Comparison of ENCODE assay signal across 21 cellular contexts in the genomic region with DNA sequence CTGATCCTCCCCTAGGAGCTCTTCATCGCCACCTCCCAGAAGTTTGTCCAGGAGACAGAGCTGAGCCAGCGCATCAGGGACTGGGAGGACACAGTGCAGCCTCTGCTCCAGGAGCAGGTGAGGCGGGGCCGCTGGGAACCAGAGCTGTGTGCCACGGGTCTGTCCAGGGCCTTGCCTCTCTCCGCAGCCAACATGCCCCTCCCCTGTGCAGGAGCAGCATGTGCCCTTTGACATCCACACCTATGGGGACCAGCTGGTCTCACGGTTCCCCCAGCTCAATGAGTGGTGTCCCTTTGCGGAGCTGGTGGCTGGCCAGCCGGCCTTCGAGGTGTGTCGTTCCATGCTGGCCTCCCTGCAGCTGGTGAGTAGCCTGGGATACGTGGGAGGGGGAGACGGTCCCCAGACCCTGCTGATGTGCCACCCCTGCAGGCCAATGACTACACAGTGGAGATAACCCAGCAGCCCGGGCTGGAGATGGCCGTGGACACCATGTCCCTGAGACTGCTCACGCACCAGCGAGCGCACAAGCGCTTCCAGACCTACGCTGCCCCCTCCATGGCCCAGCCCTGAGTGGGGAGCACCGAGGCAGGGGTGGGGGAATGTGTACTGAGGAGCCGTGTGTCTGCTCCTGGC. TPM values are rescaled to one million over a fixed set of nuclear protein-coding genes. Genes with fewer than 3 reads are reported as not detected.
A peak's percentile ranks its signal among the peaks of the same experiment; 100 is the strongest.
DNase-seq lines count a peak whose midpoint lies in the region; ATAC-seq, FAIRE-seq and TF ChIP-seq lines count a peak whose summit lies in the region.
"Had no signal": no experiment of that assay in that cellular context is flagged by ENCODE, and none has a peak within 500 bp of the region (broad histone marks: within the 10 kb centered on the region; RNA-seq: fewer than 3 reads in every experiment).

No MANE protein-coding gene starts in this region.

- POLR2A ChIA-PET in naive thymus-derived CD8-positive, alpha-beta T cell (lab: Charles Lee): interaction anchor here (1.2 to 5.6 kb wide), 5 partner anchors 15 to 180 kb away, joined by 3 to 128 read pairs (median 3); a partner anchor contains a TSS
- POLR2A ChIA-PET in HEK293T (lab: Yijun Ruan, JAX): interaction anchor here (1.0 to 7.1 kb wide), 2 partner anchors 14 to 50 kb away, joined by 3 to 193 read pairs; a partner anchor contains a TSS

- no peak for TF ChIP-seq POLR2A in GM12891 (IDR thresholded peaks at IDR 0.05; ENCODE audit: low read depth, low read length)

- H3K4me3 Mint-ChIP-seq in activated CD4-positive, alpha-beta T cell treated with anti-CD3 and anti-CD28 coated beads, Interleukin-2, amount 10 ng/mL, durations not matched to agents 24 days and 14 days: peak overlapping the region; percentile 43
- peak overlapping the region; percentile 45 for H3K4me3 Mint-ChIP-seq in activated T-helper 1 cell treated with anti-CD3 and anti-CD28 coated beads, Interleukin-12 subunit alpha, Interleukin-12 subunit beta, Interleukin-2, Interleukin-4 antibody, amounts not matched to agents 30 ng/mL and 10 ng/mL and 1 ng/mL, durations not matched to agents 14 hours and 24 hours and 36 hours
- H3K4me3 Mint-ChIP-seq in naive thymus-derived CD8-positive, alpha-beta T cell: peak overlapping the region in 6 of 10 donors; percentile 22 to 58 (median 44)

- peaks cover 38% of the 10 kb centered on the region for H3K36me3 Mint-ChIP-seq in activated CD4-positive, alpha-beta T cell treated with anti-CD3 and anti-CD28 coated beads, Interleukin-2, amount 10 ng/mL, durations not matched to agents 24 days and 14 days (ENCODE audit: low read depth)
- H3K36me3 Mint-ChIP-seq in activated T-helper 1 cell treated with anti-CD3 and anti-CD28 coated beads, Interleukin-12 subunit alpha, Interleukin-12 subunit beta, Interleukin-2, Interleukin-4 antibody, amounts not matched to agents 30 ng/mL and 10 ng/mL and 1 ng/mL, durations not matched to agents 14 hours and 24 hours and 36 hours (ENCODE audit: low read depth): peaks cover 15% of the 10 kb centered on the region
- H3K36me3 Mint-ChIP-seq in naive thymus-derived CD8-positive, alpha-beta T cell: peaks cover 0 to 24% (median 1%) of the 10 kb centered on the region in 3 donors

- intact Hi-C loops in activated CD4-positive, alpha-beta T cell treated with anti-CD3 and anti-CD28 coated beads, Interleukin-2, amount 10 ng/mL, durations not matched to agents 24 days and 14 days (cut with micrococcal nuclease): no loop called here
- intact Hi-C loops in activated T-helper 1 cell treated with anti-CD3 and anti-CD28 coated beads, Interleukin-12 subunit alpha, Interleukin-12 subunit beta, Interleukin-2, Interleukin-4 antibody, amounts not matched to agents 30 ng/mL and 10 ng/mL and 1 ng/mL, durations not matched to agents 14 hours and 24 hours and 36 hours (cut with micrococcal nuclease): no loop called here

- no peak for FAIRE-seq in GM12891 (lab: Jason Lieb, UNC)
- FAIRE-seq: A204.1 had no signal

- H3K27ac Mint-ChIP-seq in activated CD4-positive, alpha-beta T cell treated with anti-CD3 and anti-CD28 coated beads, Interleukin-2, amount 10 ng/mL, durations not matched to agents 24 days and 14 days: no peak overlapping the region
- H3K27ac Mint-ChIP-seq in activated T-helper 1 cell treated with anti-CD3 and anti-CD28 coated beads, Interleukin-12 subunit alpha, Interleukin-12 subunit beta, Interleukin-2, Interleukin-4 antibody, amounts not matched to agents 30 ng/mL and 10 ng/mL and 1 ng/mL, durations not matched to agents 14 hours and 24 hours and 36 hours: no peak overlapping the region
- no peak overlapping the region for H3K27ac Mint-ChIP-seq in naive thymus-derived CD8-positive, alpha-beta T cell
- H3K27ac Mint-ChIP-seq: H9 had no signal

- H3K9me3 Mint-ChIP-seq in activated CD4-positive, alpha-beta T cell treated with anti-CD3 and anti-CD28 coated beads, Interleukin-2, amount 10 ng/mL, durations not matched to agents 24 days and 14 days: no peaks in the 10 kb centered on the region
- no peaks in the 10 kb centered on the region for H3K9me3 Mint-ChIP-seq in activated T-helper 1 cell treated with anti-CD3 and anti-CD28 coated beads, Interleukin-12 subunit alpha, Interleukin-12 subunit beta, Interleukin-2, Interleukin-4 antibody, amounts not matched to agents 30 ng/mL and 10 ng/mL and 1 ng/mL, durations not matched to agents 14 hours and 24 hours and 36 hours
- no peaks in the 10 kb centered on the region for H3K9me3 Mint-ChIP-seq in naive thymus-derived CD8-positive, alpha-beta T cell
- H3K9me3 Mint-ChIP-seq: H9 had no signal

- no peak for DNase-seq in activated CD4-positive, alpha-beta T cell treated with anti-CD3 and anti-CD28 coated beads, Interleukin-2, amount 10 ng/mL, durations not matched to agents 24 days and 14 days
- DNase-seq in activated CD4-positive, alpha-beta T cell treated with anti-CD3 and anti-CD28 coated beads for 4 hours: no peak
- no peak for DNase-seq in GM12891 (ENCODE audit: insufficient read length, low spot score)
- DNase-seq in activated T-helper 1 cell treated with anti-CD3 and anti-CD28 coated beads, Interleukin-12 subunit alpha, Interleukin-12 subunit beta, Interleukin-2, Interleukin-4 antibody, amounts not matched to agents 30 ng/mL and 10 ng/mL and 1 ng/mL, durations not matched to agents 14 hours and 24 hours and 36 hours (ENCODE audit: low spot score): no peak
- no peak for DNase-seq in naive thymus-derived CD8-positive, alpha-beta T cell
- DNase-seq in NCI-H1417 treated with DMSO at 0.1 percent for 48 hours (lab: John Stamatoyannopoulos, UW): no peak
- no peak for DNase-seq in GF-D8 (lab: John Stamatoyannopoulos, UW)
- DNase-seq in HEK293T (ENCODE audit: extremely low spot score): no peak
- DNase-seq: amygdala, cerebellar nuclear complex, H9, MG63, NCI-H2029, NCI-H69, retina, SW 1271 had no signal

- H3K27me3 Mint-ChIP-seq in activated CD4-positive, alpha-beta T cell treated with anti-CD3 and anti-CD28 coated beads, Interleukin-2, amount 10 ng/mL, durations not matched to agents 24 days and 14 days: no peaks in the 10 kb centered on the region
- no peaks in the 10 kb centered on the region for H3K27me3 Mint-ChIP-seq in activated T-helper 1 cell treated with anti-CD3 and anti-CD28 coated beads, Interleukin-12 subunit alpha, Interleukin-12 subunit beta, Interleukin-2, Interleukin-4 antibody, amounts not matched to agents 30 ng/mL and 10 ng/mL and 1 ng/mL, durations not matched to agents 14 hours and 24 hours and 36 hours (ENCODE audit: insufficient read depth)
- no peaks in the 10 kb centered on the region for H3K27me3 Mint-ChIP-seq in naive thymus-derived CD8-positive, alpha-beta T cell

- ATAC-seq in naive thymus-derived CD8-positive, alpha-beta T cell: no peak

- CTCF ChIA-PET in HEK293T (lab: Yijun Ruan, JAX): no interaction called here

- peaks cover 22% of the 10 kb centered on the region for H3K4me1 Mint-ChIP-seq in activated CD4-positive, alpha-beta T cell treated with anti-CD3 and anti-CD28 coated beads, Interleukin-2, amount 10 ng/mL, durations not matched to agents 24 days and 14 days
- H3K4me1 Mint-ChIP-seq in activated T-helper 1 cell treated with anti-CD3 and anti-CD28 coated beads, Interleukin-12 subunit alpha, Interleukin-12 subunit beta, Interleukin-2, Interleukin-4 antibody, amounts not matched to agents 30 ng/mL and 10 ng/mL and 1 ng/mL, durations not matched to agents 14 hours and 24 hours and 36 hours (ENCODE audit: low read depth): peaks cover 24% of the 10 kb centered on the region
- H3K4me1 Mint-ChIP-seq in naive thymus-derived CD8-positive, alpha-beta T cell: peaks cover 14 to 28% (median 22%) of the 10 kb centered on the region in 4 donors

RNA-seq across cellular contexts. Expression of a gene that starts 2.5 kb away (rescaled TPM):
- 5.3 and 11.2 TPM in 2 replicates for total RNA-seq in activated CD4-positive, alpha-beta T cell treated with anti-CD3 and anti-CD28 coated beads, Interleukin-2, amount 10 ng/mL, durations not matched to agents 24 days and 14 days
- 4.2 TPM for polyA plus RNA-seq in GM12891 (2012; ENCODE audit: low read depth, missing spikeins)
- 8.7 and 14.8 TPM in 2 replicates for total RNA-seq in activated T-helper 1 cell treated with anti-CD3 and anti-CD28 coated beads, Interleukin-12 subunit alpha, Interleukin-12 subunit beta, Interleukin-2, Interleukin-4 antibody, amounts not matched to agents 30 ng/mL and 10 ng/mL and 1 ng/mL, durations not matched to agents 14 hours and 24 hours and 36 hours
- 1 to 10 TPM in 1 of 2 experiments, not detected in 1; 2.7 TPM for total RNA-seq in naive thymus-derived CD8-positive, alpha-beta T cell
- polyA plus RNA-seq in naive thymus-derived CD8-positive, alpha-beta T cell: 1 to 10 TPM; 4.0 to 8.3 (median 6.8) TPM

RNA-seq across cellular contexts. Expression of a gene that starts 6.9 kb away (rescaled TPM):
- total RNA-seq in activated CD4-positive, alpha-beta T cell treated with anti-CD3 and anti-CD28 coated beads, Interleukin-2, amount 10 ng/mL, durations not matched to agents 24 days and 14 days: 62.1 and 63.0 TPM in 2 replicates
- polyA plus RNA-seq in GM12891 (2012; ENCODE audit: low read depth, missing spikeins): 14.0 TPM
- total RNA-seq in activated T-helper 1 cell treated with anti-CD3 and anti-CD28 coated beads, Interleukin-12 subunit alpha, Interleukin-12 subunit beta, Interleukin-2, Interleukin-4 antibody, amounts not matched to agents 30 ng/mL and 10 ng/mL and 1 ng/mL, durations not matched to agents 14 hours and 24 hours and 36 hours: 57.2 and 59.9 TPM in 2 replicates
- total RNA-seq in naive thymus-derived CD8-positive, alpha-beta T cell: 1 to 10 TPM; 2.1 to 3.4 TPM
- polyA plus RNA-seq in naive thymus-derived CD8-positive, alpha-beta T cell: 1 to 10 TPM; 1.9 to 5.5 (median 3.1) TPM

RNA-seq across cellular contexts. Expression of a gene that starts 14.9 kb away (rescaled TPM):
- total RNA-seq in activated CD4-positive, alpha-beta T cell treated with anti-CD3 and anti-CD28 coated beads, Interleukin-2, amount 10 ng/mL, durations not matched to agents 24 days and 14 days: 131 and 133 TPM in 2 replicates
- polyA plus RNA-seq in GM12891 (2012; ENCODE audit: low read depth, missing spikeins): 46.7 TPM
- 133 and 134 TPM in 2 replicates for total RNA-seq in activated T-helper 1 cell treated with anti-CD3 and anti-CD28 coated beads, Interleukin-12 subunit alpha, Interleukin-12 subunit beta, Interleukin-2, Interleukin-4 antibody, amounts not matched to agents 30 ng/mL and 10 ng/mL and 1 ng/mL, durations not matched to agents 14 hours and 24 hours and 36 hours
- total RNA-seq in naive thymus-derived CD8-positive, alpha-beta T cell: 10 to 100 TPM; 77.9 to 81.9 TPM
- polyA plus RNA-seq in naive thymus-derived CD8-positive, alpha-beta T cell: 10 to 100 TPM; 34.8 to 41.5 (median 40.1) TPM

RNA-seq across cellular contexts. Expression of a gene that starts 15.4 kb away (rescaled TPM):
- 78.4 and 79.2 TPM in 2 replicates for total RNA-seq in activated CD4-positive, alpha-beta T cell treated with anti-CD3 and anti-CD28 coated beads, Interleukin-2, amount 10 ng/mL, durations not matched to agents 24 days and 14 days
- polyA plus RNA-seq in GM12891 (2012; ENCODE audit: low read depth, missing spikeins): 29.2 TPM
- 79.5 and 81.2 TPM in 2 replicates for total RNA-seq in activated T-helper 1 cell treated with anti-CD3 and anti-CD28 coated beads, Interleukin-12 subunit alpha, Interleukin-12 subunit beta, Interleukin-2, Interleukin-4 antibody, amounts not matched to agents 30 ng/mL and 10 ng/mL and 1 ng/mL, durations not matched to agents 14 hours and 24 hours and 36 hours
- total RNA-seq in naive thymus-derived CD8-positive, alpha-beta T cell: 100 to 1,000 TPM; 120 to 128 TPM
- polyA plus RNA-seq in naive thymus-derived CD8-positive, alpha-beta T cell: 10 to 100 TPM; 15.1 to 19.6 (median 17.6) TPM

RNA-seq across cellular contexts. Expression of a gene that starts 22.8 kb away (rescaled TPM):
- 5.3 and 6.8 TPM in 2 replicates for total RNA-seq in activated CD4-positive, alpha-beta T cell treated with anti-CD3 and anti-CD28 coated beads, Interleukin-2, amount 10 ng/mL, durations not matched to agents 24 days and 14 days
- polyA plus RNA-seq in GM12891 (2012; ENCODE audit: low read depth, missing spikeins): 2.6 TPM
- total RNA-seq in activated T-helper 1 cell treated with anti-CD3 and anti-CD28 coated beads, Interleukin-12 subunit alpha, Interleukin-12 subunit beta, Interleukin-2, Interleukin-4 antibody, amounts not matched to agents 30 ng/mL and 10 ng/mL and 1 ng/mL, durations not matched to agents 14 hours and 24 hours and 36 hours: 5.5 TPM in 2 replicates
- total RNA-seq in naive thymus-derived CD8-positive, alpha-beta T cell: 1 to 10 TPM; 5.7 to 6.2 TPM
- 1 to 10 TPM; 5.3 to 7.9 (median 6.5) TPM for polyA plus RNA-seq in naive thymus-derived CD8-positive, alpha-beta T cell
- total RNA-seq: fibroblast of villous mesenchyme, H9, lung microvascular endothelial cell, thoracic aorta had no signal
- polyA plus RNA-seq: neural cell had no signal

Comparison
In these comparisons a context has a peak if more than half of its experiments do, and no peak if none do; other contexts are left out.
1. RNA of a gene that starts 6.9 kb away (total RNA-seq): 62.1 to 63.0 TPM in activated CD4-positive, alpha-beta T cell treated with anti-CD3 and anti-CD28 coated beads, Interleukin-2, amount 10 ng/mL, durations not matched to agents 24 days and 14 days and 57.2 to 59.9 TPM in activated T-helper 1 cell treated with anti-CD3 and anti-CD28 coated beads, Interleukin-12 subunit alpha, Interleukin-12 subunit beta, Interleukin-2, Interleukin-4 antibody, amounts not matched to agents 30 ng/mL and 10 ng/mL and 1 ng/mL, durations not matched to agents 14 hours and 24 hours and 36 hours; 2.1 to 3.4 TPM in naive thymus-derived CD8-positive, alpha-beta T cell; every median in the first group is over 10 times any median in the second.
2. Peak in every context shown above with its lines, with median percentiles within 50 percentile points of each other: H3K4me3 Mint-ChIP-seq.